8 cellular contexts compared by ENCODE assay signal in the genomic region with DNA sequence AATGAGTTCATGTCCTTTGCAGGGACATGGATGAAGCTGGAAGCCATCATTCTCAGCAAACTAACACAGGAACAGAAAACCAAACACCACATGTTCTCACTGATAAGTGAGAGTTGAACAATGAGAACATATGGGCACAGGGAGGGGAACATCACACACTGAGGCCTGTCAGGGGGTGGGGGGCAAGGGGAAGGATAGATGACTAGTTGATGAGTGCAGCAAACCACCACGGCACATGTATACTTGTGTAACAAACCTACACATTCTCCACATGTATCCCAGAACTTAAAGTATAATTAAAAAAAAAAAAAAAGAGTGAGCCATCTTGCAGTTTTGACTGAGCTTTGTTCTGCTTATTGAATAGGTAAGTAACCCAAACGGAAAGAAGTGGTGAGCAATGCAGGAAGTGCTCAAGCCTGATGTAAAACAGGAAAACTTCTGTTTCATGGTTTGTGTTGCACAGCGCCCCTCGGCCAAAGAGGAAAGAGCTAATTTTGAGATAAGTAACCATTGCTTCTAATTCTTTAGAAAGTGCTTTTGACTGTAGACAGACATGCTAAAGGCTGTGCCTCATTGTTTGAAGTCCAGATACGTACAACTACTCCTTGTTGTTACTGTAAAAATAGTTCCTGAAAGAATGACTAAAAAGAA.
DNase-seq lines count a peak whose midpoint lies in the region; ATAC-seq and TF ChIP-seq lines count a peak whose summit lies in the region.
"Not testable (repeated sequence)": the region's sequence is repeated elsewhere in the genome, so short reads cannot be mapped to it uniquely, and the experiment has no call there.

No MANE protein-coding gene starts in this region.

- H3K4me3 Mint-ChIP-seq in activated CD4-positive, alpha-beta T cell treated with anti-CD3 and anti-CD28 coated beads, Interleukin-2, amount 10 ng/mL, durations not matched to agents 7 days and 5 days: not testable (repeated sequence)
- peak overlapping the region in 5 of 10 donors; percentile 4 to 55 (median 20) for H3K4me3 Mint-ChIP-seq in naive thymus-derived CD4-positive, alpha-beta T cell

- not testable (repeated sequence) for TF ChIP-seq CTCF in choroid plexus epithelial cell (conservative IDR thresholded peaks at IDR 0.05; ENCODE audit: low read depth, low read length)

- not testable (repeated sequence) for H3K36me3 ChIP-seq in ACC112 (ENCODE audit: insufficient read depth, low read length); naive thymus-derived CD4-positive, alpha-beta T cell (ENCODE audit: control insufficient read depth in 2 of 3, insufficient read depth in 3 of 3, low read length in 3 of 3)

- peak; percentile 43 for DNase-seq in NAMALWA (ENCODE audit: low spot score)
- DNase-seq in activated CD4-positive, alpha-beta T cell treated with anti-CD3 and anti-CD28 coated beads, Interleukin-2, amount 10 ng/mL, durations not matched to agents 7 days and 5 days: peak; percentile 16
- peak; percentile 14 for DNase-seq in choroid plexus epithelial cell (ENCODE audit: low read depth)
- DNase-seq in naive thymus-derived CD4-positive, alpha-beta T cell: peak in 1 of 9 donors; percentile 11

- H3K4me3 ChIP-seq in ACC112 (ENCODE audit: low read depth, low read length): peak overlapping the region; percentile 53
- not testable (repeated sequence) for H3K4me3 ChIP-seq in choroid plexus epithelial cell (ENCODE audit: low read depth, low read length); naive thymus-derived CD4-positive, alpha-beta T cell (ENCODE audit: low read length)

- H3K4me1 ChIP-seq in ACC112 (ENCODE audit: control insufficient read depth, insufficient read depth, low read length, unreplicated experiment): peaks cover 14% of the 10 kb centered on the region
- H3K4me1 ChIP-seq in naive thymus-derived CD4-positive, alpha-beta T cell (ENCODE audit: control insufficient read depth in 2 of 2, insufficient read depth in 2 of 2, low read length in 2 of 2): not testable (repeated sequence)

- H3K4me1 Mint-ChIP-seq in activated CD4-positive, alpha-beta T cell treated with anti-CD3 and anti-CD28 coated beads, Interleukin-2, amount 10 ng/mL, durations not matched to agents 7 days and 5 days: peaks cover 15% of the 10 kb centered on the region
- peaks cover 0 to 19% (median 10%) of the 10 kb centered on the region in 7 donors for H3K4me1 Mint-ChIP-seq in naive thymus-derived CD4-positive, alpha-beta T cell

- H3K27me3 ChIP-seq in ACC112 (ENCODE audit: insufficient read depth, low read length); naive thymus-derived CD4-positive, alpha-beta T cell (ENCODE audit: control insufficient read depth in 2 of 2, insufficient read depth in 2 of 2, low read length in 2 of 2): not testable (repeated sequence)

- H2AFZ ChIP-seq in ACC112 (ENCODE audit: low read length, unreplicated experiment): peak overlapping the region; percentile 83

- peak overlapping the region; percentile 42 for H3K27ac Mint-ChIP-seq in activated CD4-positive, alpha-beta T cell treated with anti-CD3 and anti-CD28 coated beads, Interleukin-2, amount 10 ng/mL, durations not matched to agents 7 days and 5 days
- peak overlapping the region in 3 of 9 donors; percentile 10 to 34 (median 33) for H3K27ac Mint-ChIP-seq in naive thymus-derived CD4-positive, alpha-beta T cell

- POLR2A ChIA-PET in activated CD4-positive, alpha-beta T cell treated with anti-CD3 and anti-CD28 coated beads, Interleukin-2, amount 10 ng/mL, durations not matched to agents 7 days and 5 days (lab: Charles Lee): interaction anchor here (0.7 kb wide), 1 partner anchor 34 kb away, joined by 3 read pairs; no protein-coding TSS in a partner anchor
- POLR2A ChIA-PET in naive thymus-derived CD4-positive, alpha-beta T cell (lab: Charles Lee): not testable (repeated sequence)

- H3K27me3 Mint-ChIP-seq in activated CD4-positive, alpha-beta T cell treated with anti-CD3 and anti-CD28 coated beads, Interleukin-2, amount 10 ng/mL, durations not matched to agents 7 days and 5 days; naive thymus-derived CD4-positive, alpha-beta T cell: not testable (repeated sequence)

- not testable (repeated sequence) for H3K79me2 ChIP-seq in ACC112 (ENCODE audit: control insufficient read depth, insufficient read depth, low read length, unreplicated experiment)

- intact Hi-C loops in naive thymus-derived CD4-positive, alpha-beta T cell (cut with micrococcal nuclease): not testable (repeated sequence)

- peaks cover 16% of the 10 kb centered on the region for H3K9me3 Mint-ChIP-seq in activated CD4-positive, alpha-beta T cell treated with anti-CD3 and anti-CD28 coated beads, Interleukin-2, amount 10 ng/mL, durations not matched to agents 7 days and 5 days
- H3K9me3 Mint-ChIP-seq in naive thymus-derived CD4-positive, alpha-beta T cell: peaks cover 0 to 29% (median 14%) of the 10 kb centered on the region in 11 donors

- H3K36me3 Mint-ChIP-seq in activated CD4-positive, alpha-beta T cell treated with anti-CD3 and anti-CD28 coated beads, Interleukin-2, amount 10 ng/mL, durations not matched to agents 7 days and 5 days (ENCODE audit: low read depth): not testable (repeated sequence)
- peaks cover 0 to 21% (median 8%) of the 10 kb centered on the region in 5 donors for H3K36me3 Mint-ChIP-seq in naive thymus-derived CD4-positive, alpha-beta T cell

- CTCF ChIA-PET in activated CD4-positive, alpha-beta T cell treated with anti-CD3 and anti-CD28 coated beads, Interleukin-2, amount 10 ng/mL, durations not matched to agents 7 days and 5 days (lab: Charles Lee): interaction anchor here (0.6 to 0.7 kb wide), 3 partner anchors 8 to 35 kb away, joined by 3 to 4 read pairs (median 4); no protein-coding TSS in a partner anchor
- CTCF ChIA-PET in naive thymus-derived CD4-positive, alpha-beta T cell (lab: Charles Lee): not testable (repeated sequence)

- ATAC-seq in GM18858 (IDR thresholded peaks at IDR 0.05; ENCODE audit: unreplicated experiment) (peak; percentile 89), GM21529 (IDR thresholded peaks at IDR 0.05; ENCODE audit: unreplicated experiment) (peak; percentile 92), HG03103 (IDR thresholded peaks at IDR 0.05; ENCODE audit: low read depth, unreplicated experiment) (peak; percentile 75)
- ATAC-seq in naive thymus-derived CD4-positive, alpha-beta T cell: peak; percentile 80

- not testable (repeated sequence) for H3K9me3 ChIP-seq in naive thymus-derived CD4-positive, alpha-beta T cell (ENCODE audit: control insufficient read depth in 2 of 3, low read length in 3 of 3)

- peak overlapping the region; percentile 86 for H3K27ac ChIP-seq in ACC112 (ENCODE audit: low read depth, low read length)
- not testable (repeated sequence) for H3K27ac ChIP-seq in naive thymus-derived CD4-positive, alpha-beta T cell (ENCODE audit: low read depth, low read length)
